ENCODE assay signal across 18 cellular contexts in the genomic region with DNA sequence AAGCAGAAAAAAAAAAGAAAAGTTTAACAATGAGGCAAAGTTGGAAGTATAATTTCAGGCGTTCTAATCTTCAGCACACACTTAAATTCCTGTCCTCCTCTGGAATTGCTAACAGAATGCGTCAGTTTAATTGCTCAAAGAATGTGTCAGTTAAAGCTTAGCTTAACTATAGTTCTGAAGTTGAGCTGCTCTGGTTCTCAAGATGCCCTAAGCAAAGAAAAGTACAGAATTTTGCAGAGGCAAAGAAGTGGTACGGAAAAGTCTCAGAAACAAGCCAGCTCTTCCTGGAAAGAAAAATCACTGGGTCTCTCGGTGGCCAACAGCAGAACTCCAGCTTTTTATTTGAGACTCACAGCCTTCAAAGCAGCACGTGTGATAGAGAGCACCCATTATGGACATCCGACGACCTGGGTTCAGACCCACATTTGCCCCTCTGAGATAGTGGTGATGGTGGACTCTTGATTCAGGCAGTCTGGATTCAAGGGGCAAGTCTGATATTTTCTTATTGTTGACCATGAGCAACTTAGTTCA. TPM values are rescaled to one million over a fixed set of nuclear protein-coding genes. Genes with fewer than 3 reads are reported as not detected.
A peak's percentile ranks its signal among the peaks of the same experiment; 100 is the strongest.
DNase-seq lines count a peak whose midpoint lies in the region; ATAC-seq, FAIRE-seq and TF ChIP-seq lines count a peak whose summit lies in the region.
"Had no signal": no experiment of that assay in that cellular context is flagged by ENCODE, and none has a peak within 500 bp of the region (broad histone marks: within the 10 kb centered on the region; RNA-seq: fewer than 3 reads in every experiment).

No MANE protein-coding gene starts in this region.

- H3K9me3 Mint-ChIP-seq in GM23338 = peaks cover 9% of the 10 kb centered on the region
- H3K9me3 Mint-ChIP-seq: activated CD4-positive, alpha-beta memory T cell treated with anti-CD3 and anti-CD28 coated beads for 36 hours; activated T-cell treated with anti-CD3 and anti-CD28 coated beads, Interleukin-2, amount 50 U/mL, for 4 hours; stimulated activated naive B cell treated with anti-CD40 and anti-IgM and Interleukin-4, amounts not matched to agents 10 μg/mL and 1 μg/mL and 100 μg/mL, for 72 hours had no signal

- intact Hi-C loops in endothelial cell of umbilical vein (cut with micrococcal nuclease) = loop anchor here (5.0 kb wide), 4 partner anchors 58 to 328 kb away; partner anchors contain the start of gene UBR3
- intact Hi-C loops in Right ventricle myocardium superior (cut with DNase I) = no loop called here

- POLR2A ChIA-PET in endothelial cell of umbilical vein (lab: Charles Lee) = interaction anchor here (1.2 kb wide), 1 partner anchor 82 kb away, joined by 4 read pairs; no protein-coding TSS in a partner anchor

- H3K36me3 ChIP-seq in GM23338 (ENCODE audit: insufficient read depth) = no peaks in the 10 kb centered on the region
- no peaks in the 10 kb centered on the region for H3K36me3 ChIP-seq in endothelial cell of umbilical vein (ENCODE audit: control insufficient read depth in 2 of 2, extremely low read depth in 1 of 2, insufficient read depth in 2 of 2, low read length in 2 of 2)
- H3K36me3 ChIP-seq in osteoblast (ENCODE audit: insufficient read depth, low read length) = no peaks in the 10 kb centered on the region
- H3K36me3 ChIP-seq: breast epithelium, left ventricle myocardium inferior, tibial nerve had no signal

- H3K4me3 ChIP-seq in GM23338 (no peak overlapping the region), endothelial cell of umbilical vein (replicated peaks in 1 of 3; ENCODE audit: insufficient read depth in 1 of 3, low read depth in 1 of 3, low read length in 3 of 3) (peak overlapping the region in 1 of 3 experiments; percentile 8), osteoblast (ENCODE audit: insufficient read depth, low read length) (no peak overlapping the region)
- H3K4me3 ChIP-seq: breast epithelium, left ventricle myocardium inferior, tibial nerve had no signal

- no peak overlapping the region for H3K4me3 Mint-ChIP-seq in GM23338
- H3K4me3 Mint-ChIP-seq: activated CD4-positive, alpha-beta memory T cell treated with anti-CD3 and anti-CD28 coated beads for 36 hours; activated naive CD8-positive, alpha-beta T cell; activated T-cell treated with anti-CD3 and anti-CD28 coated beads, Interleukin-2, amount 50 U/mL, for 4 hours; stimulated activated naive B cell treated with anti-CD40 and anti-IgM and Interleukin-4, amounts not matched to agents 10 μg/mL and 1 μg/mL and 100 μg/mL, for 72 hours had no signal

- peaks cover 25% of the 10 kb centered on the region for H3K4me1 Mint-ChIP-seq in GM23338

- dilution Hi-C loops in endothelial cell of umbilical vein (cut with MboI; ENCODE audit: extremely low pct_ligation_motif_present, low sequenced_read_pairs) = no loop called here

- no peaks in the 10 kb centered on the region for H3K9me3 ChIP-seq in endothelial cell of umbilical vein (replicated peaks; ENCODE audit: control insufficient read depth, insufficient read depth, low read length)
- no peaks in the 10 kb centered on the region for H3K9me3 ChIP-seq in osteoblast (ENCODE audit: low read depth, low read length)
- H3K9me3 ChIP-seq: breast epithelium, tibial nerve had no signal

- no peak for TF ChIP-seq POLR2A in endothelial cell of umbilical vein (IDR thresholded peaks at IDR 0.05; ENCODE audit: low read depth, low read length)

- FAIRE-seq in endothelial cell of umbilical vein (lab: Jason Lieb, UNC) = peak; percentile 35

- CTCF ChIA-PET in endothelial cell of umbilical vein (lab: Charles Lee) = interaction anchor here (0.6 to 1.8 kb wide), 23 partner anchors 9 to 224 kb away, joined by 3 to 13 read pairs (median 4); partner anchors contain the start of gene MYO3B

- H3K27me3 Mint-ChIP-seq in GM23338 (ENCODE audit: insufficient read depth, low read depth, poor library complexity) = peaks cover 7% of the 10 kb centered on the region
- H3K27me3 Mint-ChIP-seq: activated CD4-positive, alpha-beta memory T cell treated with anti-CD3 and anti-CD28 coated beads for 36 hours; activated naive CD8-positive, alpha-beta T cell; stimulated activated naive B cell treated with anti-CD40 and anti-IgM and Interleukin-4, amounts not matched to agents 10 μg/mL and 1 μg/mL and 100 μg/mL, for 72 hours had no signal

- peak overlapping the region; percentile 85 for H3K27ac Mint-ChIP-seq in GM23338
- H3K27ac Mint-ChIP-seq: activated CD4-positive, alpha-beta memory T cell treated with anti-CD3 and anti-CD28 coated beads for 36 hours; activated naive CD8-positive, alpha-beta T cell; stimulated activated naive B cell treated with anti-CD40 and anti-IgM and Interleukin-4, amounts not matched to agents 10 μg/mL and 1 μg/mL and 100 μg/mL, for 72 hours had no signal

- no peak; a peak in 1 of 4 replicates for TF ChIP-seq CTCF in GM23338 (conservative IDR thresholded peaks at IDR 0.05; ENCODE audit: low read depth in 2 of 2)
- no peak for TF ChIP-seq CTCF in endothelial cell of umbilical vein (IDR thresholded peaks at IDR 0.05; ENCODE audit: extremely low read depth in 1 of 2, insufficient read depth in 1 of 2, low read depth in 1 of 2, low read length in 2 of 2)
- TF ChIP-seq CTCF in osteoblast (IDR thresholded peaks at IDR 0.05; ENCODE audit: extremely low read depth, low read depth, low read length) = no peak

- no peaks in the 10 kb centered on the region for H3K9me1 ChIP-seq in endothelial cell of umbilical vein (replicated peaks; ENCODE audit: control insufficient read depth, extremely low read depth, insufficient read depth, low read length)

- H3F3A ChIP-seq in GM23338 (replicated peaks; ENCODE audit: low read depth) = no peaks in the 10 kb centered on the region

- no peak overlapping the region for H3K27ac ChIP-seq in GM23338 (ENCODE audit: low read depth)
- peak overlapping the region; percentile 69 for H3K27ac ChIP-seq in endothelial cell of umbilical vein (ENCODE audit: insufficient read depth, low read depth, low read length)
- H3K27ac ChIP-seq in osteoblast (ENCODE audit: low read depth, low read length) = no peak overlapping the region
- H3K27ac ChIP-seq: breast epithelium, left ventricle myocardium inferior, parathyroid adenoma, tibial nerve had no signal

- no peaks in the 10 kb centered on the region; the same call in 1 of the 2 replicates for H3K9me2 ChIP-seq in GM23338 (ENCODE audit: insufficient read depth)

- H3K4me2 ChIP-seq in GM23338 = peak overlapping the region; percentile 61; the same call in 1 of the 2 replicates
- H3K4me2 ChIP-seq in endothelial cell of umbilical vein (ENCODE audit: insufficient read depth, low read length) = peak overlapping the region; percentile 44
- H3K4me2 ChIP-seq in osteoblast (ENCODE audit: insufficient read depth, low read length) = peak overlapping the region; percentile 25

- H3K36me3 Mint-ChIP-seq in GM23338 (ENCODE audit: low read depth) = peaks cover 10% of the 10 kb centered on the region
- H3K36me3 Mint-ChIP-seq: activated CD4-positive, alpha-beta memory T cell treated with anti-CD3 and anti-CD28 coated beads for 36 hours; activated naive CD8-positive, alpha-beta T cell; stimulated activated naive B cell treated with anti-CD40 and anti-IgM and Interleukin-4, amounts not matched to agents 10 μg/mL and 1 μg/mL and 100 μg/mL, for 72 hours had no signal

- ATAC-seq in GM23338 = peak; percentile 49
- ATAC-seq in Right ventricle myocardium superior (ENCODE audit: poor library complexity) = no peak
- ATAC-seq: activated T-cell treated with anti-CD3 and anti-CD28 coated beads, Interleukin-2, amount 50 U/mL, for 4 hours had no signal

- H4K20me1 ChIP-seq in GM23338 (replicated peaks; ENCODE audit: insufficient read depth) (no peaks in the 10 kb centered on the region), endothelial cell of umbilical vein (replicated peaks; ENCODE audit: control insufficient read depth, extremely low read depth, insufficient read depth, low read length) (no peaks in the 10 kb centered on the region), osteoblast (ENCODE audit: insufficient read depth, low read length) (no peaks in the 10 kb centered on the region)

- H3K4me1 ChIP-seq in GM23338 (ENCODE audit: insufficient read depth) = peaks cover 17% of the 10 kb centered on the region
- peaks cover 28% of the 10 kb centered on the region for H3K4me1 ChIP-seq in endothelial cell of umbilical vein (ENCODE audit: control insufficient read depth, extremely low read depth, insufficient read depth, low read length)
- H3K4me1 ChIP-seq in osteoblast (ENCODE audit: insufficient read depth, low read length) = peaks cover 8% of the 10 kb centered on the region
- H3K4me1 ChIP-seq: breast epithelium, parathyroid adenoma had no signal

- peak overlapping the region; percentile 50 for H3K9ac ChIP-seq in endothelial cell of umbilical vein (replicated peaks; ENCODE audit: extremely low read depth, insufficient read depth, low read length)
- H3K9ac ChIP-seq: parathyroid adenoma had no signal

- BruUV-seq in endothelial cell of umbilical vein (replicated peaks; lab: Mats Ljungman, UMichigan) = no TSS peak

- DNase-seq in GM23338 (ENCODE audit: low spot score) (no peak), OCI-M1 (lab: John Stamatoyannopoulos, UW) (peak; percentile 40), endothelial cell of umbilical vein (ENCODE audit: low read depth, low spot score) (no peak), osteoblast (ENCODE audit: insufficient read length, low spot score, missing footprints) (no peak), Right ventricle myocardium superior (no peak), AML-193 (lab: John Stamatoyannopoulos, UW) (no peak), NCI-H2171 (lab: John Stamatoyannopoulos, UW) (no peak)
- no peak for DNase-seq in activated CD4-positive, alpha-beta T cell treated with anti-CD3 and anti-CD28 coated beads, Interleukin-2, amount 50 U/mL, for 4 hours
- DNase-seq: activated CD4-positive, alpha-beta memory T cell treated with anti-CD3 and anti-CD28 coated beads for 36 hours; activated T-cell treated with anti-CD3 and anti-CD28 coated beads, Interleukin-2, amount 50 U/mL, for 4 hours; left ventricle myocardium inferior; NCI-H187; stimulated activated CD4-positive, alpha-beta T cell treated with anti-CD3 and anti-CD28 coated beads, Interleukin-12 subunit alpha, Interleukin-12 subunit beta, amount 100 ng/mL, for 4 hours; stimulated activated naive B cell treated with anti-CD40 and anti-IgM and Interleukin-4, amounts not matched to agents 10 μg/mL and 1 μg/mL and 100 μg/mL, for 72 hours had no signal

- no peaks in the 10 kb centered on the region for H3K27me3 ChIP-seq in GM23338 (ENCODE audit: insufficient read depth)
- H3K27me3 ChIP-seq in endothelial cell of umbilical vein (ENCODE audit: control insufficient read depth in 2 of 2, insufficient read depth in 2 of 2, low read length in 2 of 2) = no peaks in the 10 kb centered on the region
- H3K27me3 ChIP-seq in osteoblast (ENCODE audit: insufficient read depth, low read length) = no peaks in the 10 kb centered on the region
- H3K27me3 ChIP-seq: breast epithelium, tibial nerve had no signal

- H2AFZ ChIP-seq in GM23338 = no peak overlapping the region
- peak overlapping the region; percentile 66 for H2AFZ ChIP-seq in endothelial cell of umbilical vein (ENCODE audit: low read depth, low read length)
- no peak overlapping the region for H2AFZ ChIP-seq in osteoblast (ENCODE audit: low read length)
- H2AFZ ChIP-seq: parathyroid adenoma had no signal

- H3K79me2 ChIP-seq in GM23338 (replicated peaks; ENCODE audit: insufficient read depth) = no peaks in the 10 kb centered on the region
- H3K79me2 ChIP-seq in endothelial cell of umbilical vein (ENCODE audit: control insufficient read depth, insufficient read depth, low read length) = no peaks in the 10 kb centered on the region
- no peaks in the 10 kb centered on the region for H3K79me2 ChIP-seq in osteoblast (ENCODE audit: insufficient read depth, low read length)
- H3K79me2 ChIP-seq: parathyroid adenoma had no signal

RNA-seq across cellular contexts. Expression of gene MYO3B, which starts 22.2 kb away (rescaled TPM):
- total RNA-seq in GM23338 (2014; rRNA removed; shearing (Covaris generic)) = 0.19 and 0.42 TPM in 2 replicates
- polyA plus RNA-seq in GM23338 (2016; fragmentation: Nextera tagmentation; extraction: Ambion mirVana) (0.10 TPM in 1 of 2 replicates, not detected in the other), endothelial cell of umbilical vein (0.03 TPM in 1 of 2 replicates, not detected in the other)
- total RNA-seq in endothelial cell of umbilical vein (not detected in 2 replicates), osteoblast (0.29 and 0.36 TPM in 2 replicates), Right ventricle myocardium superior (not detected)
- not detected in 2 replicates for polyA plus RNA-seq in endothelial cell of umbilical vein (2011; cell fraction: cytosol; rRNA removed)
- not detected in 2 replicates for polyA plus RNA-seq in endothelial cell of umbilical vein (2011; cell fraction: nucleus; rRNA removed)
- polyA plus RNA-seq in endothelial cell of umbilical vein (2012) = not detected in 2 replicates
- polyA minus RNA-seq in endothelial cell of umbilical vein = 0.04 TPM in 1 of 2 replicates, not detected in the other
- polyA minus RNA-seq in endothelial cell of umbilical vein (2011; cell fraction: cytosol; rRNA and poly(A)+ RNA removed) = not detected
- polyA minus RNA-seq in endothelial cell of umbilical vein (2011; cell fraction: nucleus; rRNA and poly(A)+ RNA removed) = 0.05 TPM in 1 of 2 replicates, not detected in the other
